ENCODE assay signal across 20 cellular contexts in the genomic region with DNA sequence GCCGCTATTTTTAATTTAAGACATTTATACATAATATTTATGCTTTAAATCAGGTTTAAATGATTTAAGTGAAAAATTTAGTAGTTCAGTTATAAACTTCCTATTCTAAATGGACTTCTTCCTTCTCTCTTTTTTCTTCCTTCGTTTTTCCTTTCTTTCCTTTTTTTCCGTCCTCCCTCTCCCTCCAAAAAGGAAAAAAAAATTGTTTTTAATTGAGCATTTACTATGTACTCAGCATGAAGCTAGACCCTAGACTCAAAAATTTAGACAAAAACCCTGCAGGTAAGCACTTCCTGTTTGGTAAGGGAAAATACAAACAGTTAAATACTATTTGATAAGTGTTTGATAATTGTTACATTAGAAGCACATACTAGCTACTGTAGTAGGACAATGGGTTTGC. TPM values are rescaled to one million over a fixed set of nuclear protein-coding genes. Genes with fewer than 3 reads are reported as not detected.
A peak's percentile ranks its signal among the peaks of the same experiment; 100 is the strongest.
DNase-seq lines count a peak whose midpoint lies in the region; ATAC-seq and TF ChIP-seq lines count a peak whose summit lies in the region.
"Had no signal": no experiment of that assay in that cellular context is flagged by ENCODE, and none has a peak within 500 bp of the region (broad histone marks: within the 10 kb centered on the region; RNA-seq: fewer than 3 reads in every experiment).

No MANE protein-coding gene starts in this region.

- H3K4me3 ChIP-seq in esophagus muscularis mucosa = no peak overlapping the region
- H3K4me3 ChIP-seq: BLaER1 had no signal

- 93% methylated on average over 3 of the region's 3 CpGs for WGBS in esophagus muscularis mucosa

- H3K4me3 Mint-ChIP-seq in activated naive CD4-positive, alpha-beta T cell treated with anti-CD3 and anti-CD28 coated beads, Interleukin-2, amount 50 U/mL, for 24 hours = peak overlapping the region; percentile 33
- H3K4me3 Mint-ChIP-seq in IgD-negative memory B cell (peak overlapping the region in 1 of 4 donors; percentile 68), memory B cell (peak overlapping the region; percentile 35)

- no peak overlapping the region for H3K27ac ChIP-seq in esophagus muscularis mucosa (replicated peaks in 1 of 4)
- H3K27ac ChIP-seq: BLaER1, KMS-11 had no signal

- no peak for DNase-seq in activated naive CD4-positive, alpha-beta T cell (lab: John Stamatoyannopoulos, UW)
- no peak for DNase-seq in memory B cell (ENCODE audit: low spot score in 2 of 2)
- no peak for DNase-seq in G401 (ENCODE audit: low spot score)
- no peak for DNase-seq in DMS53 (lab: John Stamatoyannopoulos, UW)
- no peak for DNase-seq in esophagus muscularis mucosa (ENCODE audit: extremely low spot score)
- DNase-seq: CD4-positive, CD25-positive, alpha-beta regulatory T cell; GDM1; HCEC 1CT; IMR-90; MM.1S; NCI-H2029 treated with DMSO at 0.1 percent for 48 hours; NCI-H2227 treated with DMSO at 0.1 percent for 48 hours; NCI-H510A; NCI-H69; Right ventricle myocardium superior; RPMI8226 had no signal

- no peaks in the 10 kb centered on the region for H3K27me3 Mint-ChIP-seq in activated naive CD4-positive, alpha-beta T cell treated with anti-CD3 and anti-CD28 coated beads, Interleukin-2, amount 50 U/mL, for 24 hours
- no peaks in the 10 kb centered on the region for H3K27me3 Mint-ChIP-seq in IgD-negative memory B cell
- no peaks in the 10 kb centered on the region for H3K27me3 Mint-ChIP-seq in memory B cell
- H3K27me3 Mint-ChIP-seq: CD4-positive, CD25-positive, alpha-beta regulatory T cell had no signal

- peaks cover 15 to 27% (median 24%) of the 10 kb centered on the region in 4 donors for H3K4me1 ChIP-seq in esophagus muscularis mucosa

- TF ChIP-seq POLR2A in esophagus muscularis mucosa (IDR thresholded peaks at IDR 0.05; ENCODE audit: low read depth) = no peak

- no peak for TF ChIP-seq EP300 in esophagus muscularis mucosa (IDR thresholded peaks at IDR 0.05)

- intact Hi-C loops in esophagus muscularis mucosa (cut with DNase I) = loop anchor here (10.0 kb wide), 2 partner anchors 273 to 707 kb away; a partner anchor contains a TSS

- no peak for ATAC-seq in memory B cell (ENCODE audit: low read depth)

- no peaks in the 10 kb centered on the region for H3K27me3 ChIP-seq in esophagus muscularis mucosa
- H3K27me3 ChIP-seq: BLaER1 had no signal

- no peaks in the 10 kb centered on the region for H3K36me3 ChIP-seq in esophagus muscularis mucosa
- H3K36me3 ChIP-seq: BLaER1 had no signal

- no peaks in the 10 kb centered on the region for H3K36me3 Mint-ChIP-seq in activated naive CD4-positive, alpha-beta T cell treated with anti-CD3 and anti-CD28 coated beads, Interleukin-2, amount 50 U/mL, for 24 hours
- H3K36me3 Mint-ChIP-seq in IgD-negative memory B cell (no peaks in the 10 kb centered on the region), memory B cell (peaks cover 2% of the 10 kb centered on the region)

- H3K9me3 Mint-ChIP-seq in activated naive CD4-positive, alpha-beta T cell treated with anti-CD3 and anti-CD28 coated beads, Interleukin-2, amount 50 U/mL, for 24 hours = no peaks in the 10 kb centered on the region
- H3K9me3 Mint-ChIP-seq in IgD-negative memory B cell (no peaks in the 10 kb centered on the region), memory B cell (no peaks in the 10 kb centered on the region)
- H3K9me3 Mint-ChIP-seq: CD4-positive, CD25-positive, alpha-beta regulatory T cell had no signal

- in situ Hi-C loops in G401 (cut with HindIII; ENCODE audit: low sequenced_read_pairs) = no loop called here

- H3K27ac Mint-ChIP-seq in activated naive CD4-positive, alpha-beta T cell treated with anti-CD3 and anti-CD28 coated beads, Interleukin-2, amount 50 U/mL, for 24 hours = no peak overlapping the region
- peak overlapping the region in 2 of 3 donors; percentile 33 to 62 for H3K27ac Mint-ChIP-seq in IgD-negative memory B cell
- H3K27ac Mint-ChIP-seq in memory B cell = no peak overlapping the region

- H3K9me3 ChIP-seq in esophagus muscularis mucosa = no peaks in the 10 kb centered on the region
- H3K9me3 ChIP-seq: BLaER1 had no signal

- H3K4me1 Mint-ChIP-seq in activated naive CD4-positive, alpha-beta T cell treated with anti-CD3 and anti-CD28 coated beads, Interleukin-2, amount 50 U/mL, for 24 hours = peaks cover 29% of the 10 kb centered on the region
- peaks cover 11 to 14% (median 12%) of the 10 kb centered on the region in 3 donors for H3K4me1 Mint-ChIP-seq in IgD-negative memory B cell
- peaks cover 12% of the 10 kb centered on the region for H3K4me1 Mint-ChIP-seq in memory B cell

- no peak for TF ChIP-seq CTCF in esophagus muscularis mucosa (IDR thresholded peaks at IDR 0.05)

RNA-seq across cellular contexts. Expression of a gene that starts 2.6 kb away (rescaled TPM):
- polyA plus RNA-seq in IgD-negative memory B cell = 46.8 TPM
- total RNA-seq in G401 (2014; rRNA removed; shearing (Covaris generic)) = 26.0 and 41.8 TPM in 2 replicates
- 10 to 100 TPM; 59.6 to 73.5 (median 66.3) TPM for total RNA-seq in esophagus muscularis mucosa

RNA-seq across cellular contexts. Expression of a gene that starts 14.7 kb away (rescaled TPM):
- polyA plus RNA-seq in IgD-negative memory B cell = 17.4 TPM
- 2.6 and 6.0 TPM in 2 replicates for total RNA-seq in G401 (2014; rRNA removed; shearing (Covaris generic))
- 10 to 100 TPM; 25.7 to 37.4 (median 31.8) TPM for total RNA-seq in esophagus muscularis mucosa

Comparison
In these comparisons a context has a peak if more than half of its experiments do, and no peak if none do; other contexts are left out.
1. H3K27ac Mint-ChIP-seq: peak in IgD-negative memory B cell (2 of 3); none in activated naive CD4-positive, alpha-beta T cell treated with anti-CD3 and anti-CD28 coated beads, Interleukin-2, amount 50 U/mL, for 24 hours (single experiment) and memory B cell (single experiment).